12 cellular contexts compared by ENCODE assay signal in genomic region chr3:50428007-50428633, GRCh38.
DNase-seq lines count a peak whose midpoint lies in the region; ATAC-seq and TF ChIP-seq lines count a peak whose summit lies in the region.
"Had no signal": no experiment of that assay in that cellular context is flagged by ENCODE, and none has a peak within 500 bp of the region (broad histone marks: within the 10 kb centered on the region; RNA-seq: fewer than 3 reads in every experiment).

No MANE protein-coding gene starts in this region.

- H3K27me3 ChIP-seq in kidney epithelial cell (ENCODE audit: control insufficient read depth, insufficient read depth, low read length) (peaks cover 3% of the 10 kb centered on the region), tibial artery (no peaks in the 10 kb centered on the region), A673 (replicated peaks; ENCODE audit: insufficient read depth, low read depth, low read length, poor library complexity) (no peaks in the 10 kb centered on the region)

- no peaks in the 10 kb centered on the region for H3K4me1 Mint-ChIP-seq in activated CD8-positive, alpha-beta T cell treated with anti-CD3 and anti-CD28 coated beads for 36 hours (ENCODE audit: low read depth)

- CTCF ChIA-PET in activated CD8-positive, alpha-beta T cell treated with anti-CD3 and anti-CD28 coated beads for 36 hours (lab: Charles Lee), result interaction anchor here (0.6 kb wide), 1 partner anchor 114 kb away, joined by 3 read pairs; no protein-coding TSS in a partner anchor
- CTCF ChIA-PET in A673 (lab: Charles Lee), result no interaction called here

- no peak overlapping the region for H3K4me3 ChIP-seq in kidney epithelial cell (ENCODE audit: low read depth, low read length)
- no peak overlapping the region for H3K4me3 ChIP-seq in tibial artery
- no peak overlapping the region for H3K4me3 ChIP-seq in A673 (ENCODE audit: low read depth, low read length, poor library complexity, severe bottlenecking)
- H3K4me3 ChIP-seq: K562 had no signal

- H3K36me3 ChIP-seq in kidney epithelial cell (ENCODE audit: control insufficient read depth, insufficient read depth, low read length) (no peaks in the 10 kb centered on the region), tibial artery (no peaks in the 10 kb centered on the region), A673 (ENCODE audit: insufficient read depth, low read length, poor library complexity, severe bottlenecking) (no peaks in the 10 kb centered on the region)

- H3K27ac Mint-ChIP-seq in activated CD8-positive, alpha-beta T cell treated with anti-CD3 and anti-CD28 coated beads for 36 hours, result no peak overlapping the region

- no peaks in the 10 kb centered on the region for H3K27me3 Mint-ChIP-seq in activated CD8-positive, alpha-beta T cell treated with anti-CD3 and anti-CD28 coated beads for 36 hours

- BruUV-seq in A673 (replicated peaks; lab: Mats Ljungman, UMichigan), result no TSS peak

- H3K9me3 ChIP-seq in tibial artery (no peaks in the 10 kb centered on the region), A673 (ENCODE audit: low read depth, low read length, poor library complexity, severe bottlenecking) (no peaks in the 10 kb centered on the region)

- no peaks in the 10 kb centered on the region for H3K4me1 ChIP-seq in tibial artery
- peaks cover 11% of the 10 kb centered on the region for H3K4me1 ChIP-seq in A673 (ENCODE audit: insufficient read depth, low read length, poor library complexity, severe bottlenecking)

- POLR2A ChIA-PET in activated CD8-positive, alpha-beta T cell treated with anti-CD3 and anti-CD28 coated beads for 36 hours (lab: Charles Lee), result no interaction called here
- POLR2A ChIA-PET in A673 (lab: Charles Lee; ENCODE audit: low non-redundant PET), result no interaction called here

- ATAC-seq in activated CD8-positive, alpha-beta T cell treated with anti-CD3 and anti-CD28 coated beads for 36 hours, result peak; percentile 68
- no peak for ATAC-seq in GM21423 (IDR thresholded peaks at IDR 0.05; ENCODE audit: unreplicated experiment)
- ATAC-seq: K562, right cardiac atrium had no signal

- DNase-seq in H4 (ENCODE audit: low spot score) (peak; percentile 10), NCI-H1092 treated with DMSO at 0.1 percent for 48 hours (lab: John Stamatoyannopoulos, UW) (peak; percentile 74), kidney epithelial cell (ENCODE audit: low read depth) (no peak), tibial artery (no peak), A673 (ENCODE audit: low spot score) (no peak)
- peak; percentile 19 for DNase-seq in activated CD8-positive, alpha-beta T cell treated with anti-CD3 and anti-CD28 coated beads for 36 hours
- DNase-seq: right cardiac atrium, substantia nigra, T1000 had no signal

- H3K36me3 Mint-ChIP-seq in activated CD8-positive, alpha-beta T cell treated with anti-CD3 and anti-CD28 coated beads for 36 hours (ENCODE audit: low read depth), result no peaks in the 10 kb centered on the region

- no peak for TF ChIP-seq CTCF in activated CD8-positive, alpha-beta T cell treated with anti-CD3 and anti-CD28 coated beads for 36 hours (IDR thresholded peaks at IDR 0.05)
- peak; percentile 8 for TF ChIP-seq CTCF in kidney epithelial cell (IDR thresholded peaks at IDR 0.05; ENCODE audit: insufficient read depth, low read length, poor library complexity, severe bottlenecking)
- TF ChIP-seq CTCF in tibial artery (IDR thresholded peaks at IDR 0.05), result no peak
- TF ChIP-seq CTCF in A673 (conservative IDR thresholded peaks at IDR 0.05; ENCODE audit: low read depth, low read length), result no peak

- intact Hi-C loops in activated CD8-positive, alpha-beta T cell treated with anti-CD3 and anti-CD28 coated beads for 36 hours (cut with micrococcal nuclease), result no loop called here
- intact Hi-C loops in tibial artery (cut with DNase I; ENCODE audit: low total_unique reads) (no loop called here), A673 (cut with micrococcal nuclease; ENCODE audit: unreplicated experiment) (no loop called here)

- no peaks in the 10 kb centered on the region for H3K9me3 Mint-ChIP-seq in activated CD8-positive, alpha-beta T cell treated with anti-CD3 and anti-CD28 coated beads for 36 hours

- H3K27ac ChIP-seq in tibial artery, result no peak overlapping the region
- H3K27ac ChIP-seq in A673 (ENCODE audit: low read depth, low read length, poor library complexity, severe bottlenecking), result no peak overlapping the region
- H3K27ac ChIP-seq: epithelial cell of prostate had no signal

- no peak overlapping the region for H3K4me3 Mint-ChIP-seq in activated CD8-positive, alpha-beta T cell treated with anti-CD3 and anti-CD28 coated beads for 36 hours

Comparison
In these comparisons a context has a peak if more than half of its experiments do, and no peak if none do; other contexts are left out.
1. DNase-seq: peak in H4 (single experiment), NCI-H1092 treated with DMSO at 0.1 percent for 48 hours (single experiment) and activated CD8-positive, alpha-beta T cell treated with anti-CD3 and anti-CD28 coated beads for 36 hours (single experiment); none in kidney epithelial cell (single experiment), tibial artery (0 of 2) and A673 (single experiment).